In the genomic region with DNA sequence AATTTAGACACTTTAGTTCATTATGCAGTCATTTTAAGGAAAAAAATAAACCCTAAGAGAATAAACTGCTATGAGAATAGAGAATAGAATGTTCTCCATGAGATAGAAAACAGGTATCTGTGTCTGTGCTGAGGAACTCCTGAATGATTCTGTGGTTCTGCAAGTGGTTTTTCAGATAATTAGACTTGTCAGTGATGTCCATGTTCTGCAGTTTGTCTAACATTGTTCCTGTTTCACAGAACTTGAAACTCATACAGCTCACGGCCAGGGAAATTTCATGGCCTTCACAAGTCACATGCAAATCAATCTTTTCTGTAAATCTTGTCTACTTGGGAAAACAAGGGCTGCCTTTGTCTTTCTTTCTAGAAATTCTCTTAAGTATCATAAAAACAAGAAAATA, we compare ENCODE assay signal across 23 cellular contexts.
"Had no signal": no experiment of that assay in that cellular context is flagged by ENCODE, and none has a peak within 500 bp of the region (broad histone marks: within the 10 kb centered on the region; RNA-seq: fewer than 3 reads in every experiment).

No MANE protein-coding gene starts in this region.

- H3K27ac ChIP-seq: brain microvascular endothelial cell, cardiac muscle cell, PC-9, WERI-Rb-1 had no signal

- ATAC-seq: activated CD4-positive, alpha-beta T cell treated with anti-CD3 and anti-CD28 coated beads for 36 hours; activated T-helper 17 cell treated with anti-CD3 and anti-CD28 coated beads, Interleukin-2, amount 50 U/mL, for 72 hours had no signal

- H2AFZ ChIP-seq: PC-9 had no signal

- H3K36me3 ChIP-seq: brain microvascular endothelial cell, cardiac muscle cell, WERI-Rb-1 had no signal

- H3K27ac Mint-ChIP-seq: activated CD4-positive, alpha-beta memory T cell treated with anti-CD3 and anti-CD28 coated beads, Interleukin-2, amount 10 ng/mL, durations not matched to agents 7 days and 5 days; activated CD4-positive, alpha-beta T cell treated with anti-CD3 and anti-CD28 coated beads for 36 hours; activated naive CD4-positive, alpha-beta T cell treated with anti-CD3 and anti-CD28 coated beads, Interleukin-2, amount 10 ng/mL, durations not matched to agents 7 days and 5 days; activated naive CD8-positive, alpha-beta T cell treated with anti-CD3 and anti-CD28 coated beads, Interleukin-2, amount 10 ng/mL, durations not matched to agents 7 days and 5 days; activated T-helper 17 cell treated with anti-CD3 and anti-CD28 coated beads, Interleukin-2, amount 50 U/mL, for 72 hours; IgD-negative memory B cell had no signal

- H3K36me3 Mint-ChIP-seq: activated naive CD4-positive, alpha-beta T cell treated with anti-CD3 and anti-CD28 coated beads, Interleukin-2, amount 10 ng/mL, durations not matched to agents 7 days and 5 days; activated naive CD8-positive, alpha-beta T cell treated with anti-CD3 and anti-CD28 coated beads, Interleukin-2, amount 10 ng/mL, durations not matched to agents 7 days and 5 days; IgD-negative memory B cell had no signal

- H3K27me3 ChIP-seq: brain microvascular endothelial cell, cardiac muscle cell had no signal

- DNase-seq: activated CD4-positive, alpha-beta memory T cell treated with anti-CD3 and anti-CD28 coated beads, Interleukin-2, amount 10 ng/mL, durations not matched to agents 7 days and 5 days; activated CD4-positive, alpha-beta T cell treated with anti-CD3 and anti-CD28 coated beads for 36 hours; activated CD4-positive, alpha-beta T cell treated with anti-CD3 and anti-CD28 coated beads, Interleukin-2, amount 50 U/mL, for 1 hour; activated gamma-delta T cell treated with Interleukin-2 at 50 U/mL for 16 hours; activated naive CD4-positive, alpha-beta T cell treated with anti-CD3 and anti-CD28 coated beads, Interleukin-2, amount 10 ng/mL, durations not matched to agents 7 days and 5 days; activated naive CD8-positive, alpha-beta T cell treated with anti-CD3 and anti-CD28 coated beads, Interleukin-2, amount 10 ng/mL, durations not matched to agents 7 days and 5 days; activated T-cell treated with anti-CD3 and anti-CD28 coated beads for 4 hours; activated T-cell treated with anti-CD3 and anti-CD28 coated beads, Interleukin-2, amount 50 U/mL, for 48 hours; brain microvascular endothelial cell; KG1; NCI-H1092; NCI-H1417; NCI-H1930; NCI-H2171 treated with DMSO at 0.1 percent for 48 hours; NCI-H226; NCI-H510A; PC-9; SHP77 treated with DMSO at 0.1 percent for 48 hours; T-helper 1 cell; WERI-Rb-1 had no signal

- H3K4me2 ChIP-seq: PC-9 had no signal

- H3K4me3 ChIP-seq: cardiac muscle cell, PC-9 had no signal
